28 cellular contexts compared by ENCODE assay signal in genomic region chr19:27734496-27735220, GRCh38.
"Had no signal": no experiment of that assay in that cellular context is flagged by ENCODE, and none has a peak within 500 bp of the region (broad histone marks: within the 10 kb centered on the region; RNA-seq: fewer than 3 reads in every experiment).

No MANE protein-coding gene starts in this region.

- ATAC-seq: activated CD4-positive, alpha-beta T cell treated with anti-CD3 and anti-CD28 coated beads for 36 hours; activated CD4-positive, CD25-positive, alpha-beta regulatory T cell treated with anti-CD3 and anti-CD28 coated beads, Interleukin-2, amount 50 U/mL, for 24 hours; activated CD8-positive, alpha-beta T cell treated with anti-CD3 and anti-CD28 coated beads, Interleukin-2, amount 10 ng/mL, durations not matched to agents 7 days and 5 days; activated naive CD4-positive, alpha-beta T cell treated with anti-CD3 and anti-CD28 coated beads, Interleukin-2, amount 50 U/mL, for 72 hours; Panc1 had no signal

- DNase-seq: activated CD4-positive, alpha-beta T cell treated with anti-CD3 and anti-CD28 coated beads for 36 hours; activated CD4-positive, alpha-beta T cell treated with anti-CD3 and anti-CD28 coated beads, Interleukin-2, amount 10 ng/mL, durations not matched to agents 7 days and 5 days; activated CD4-positive, alpha-beta T cell treated with anti-CD3 and anti-CD28 coated beads, Interleukin-2, amount 50 U/mL, for 48 hours; activated CD8-positive, alpha-beta T cell treated with anti-CD3 and anti-CD28 coated beads, Interleukin-2, amount 10 ng/mL, durations not matched to agents 7 days and 5 days; activated gamma-delta T cell; activated naive CD4-positive, alpha-beta T cell treated with Interleukin-2 at 50 U/mL for 16 hours; activated T-cell treated with anti-CD3 and anti-CD28 coated beads, Interleukin-2, amount 50 U/mL, for 24 hours; Karpas-422; KBM-7; MG63; NCI-H1048; NCI-H1105 treated with DMSO at 0.1 percent for 48 hours; NCI-H1436; NCI-H1694; NCI-H1930; NCI-H2081 treated with DMSO at 0.1 percent for 48 hours; NCI-H345; NCI-H524 treated with DMSO at 0.1 percent for 48 hours; SHP77; SJCRH30 had no signal

- H3K36me3 ChIP-seq: adrenal gland, cardiac muscle cell had no signal

- H3K27ac Mint-ChIP-seq: activated CD4-positive, alpha-beta T cell treated with anti-CD3 and anti-CD28 coated beads for 36 hours; activated CD4-positive, alpha-beta T cell treated with anti-CD3 and anti-CD28 coated beads, Interleukin-2, amount 10 ng/mL, durations not matched to agents 7 days and 5 days; activated CD8-positive, alpha-beta T cell treated with anti-CD3 and anti-CD28 coated beads, Interleukin-2, amount 10 ng/mL, durations not matched to agents 7 days and 5 days; activated T-cell treated with anti-CD3 and anti-CD28 coated beads, Interleukin-2, amount 50 U/mL, for 24 hours; activated T-helper 2 cell treated with anti-CD3 and anti-CD28 coated beads, Interferon-gamma antibody, Interleukin-2, Interleukin-4, amounts not matched to agents 10 μg/mL and 5 μg/mL and 100 μg/mL, durations not matched to agents 14 hours and 24 hours and 36 hours had no signal

- H3K27me3 Mint-ChIP-seq: activated CD4-positive, alpha-beta T cell treated with anti-CD3 and anti-CD28 coated beads for 36 hours; activated CD4-positive, alpha-beta T cell treated with anti-CD3 and anti-CD28 coated beads, Interleukin-2, amount 10 ng/mL, durations not matched to agents 7 days and 5 days; activated T-cell treated with anti-CD3 and anti-CD28 coated beads, Interleukin-2, amount 50 U/mL, for 24 hours had no signal

- H3K4me1 Mint-ChIP-seq: activated CD4-positive, alpha-beta T cell treated with anti-CD3 and anti-CD28 coated beads for 36 hours; activated CD4-positive, alpha-beta T cell treated with anti-CD3 and anti-CD28 coated beads, Interleukin-2, amount 10 ng/mL, durations not matched to agents 7 days and 5 days had no signal

- H3K4me3 Mint-ChIP-seq: activated CD4-positive, alpha-beta T cell treated with anti-CD3 and anti-CD28 coated beads for 36 hours; activated CD4-positive, alpha-beta T cell treated with anti-CD3 and anti-CD28 coated beads, Interleukin-2, amount 10 ng/mL, durations not matched to agents 7 days and 5 days; activated CD8-positive, alpha-beta T cell treated with anti-CD3 and anti-CD28 coated beads, Interleukin-2, amount 10 ng/mL, durations not matched to agents 7 days and 5 days; activated T-cell treated with anti-CD3 and anti-CD28 coated beads, Interleukin-2, amount 50 U/mL, for 24 hours had no signal

- H3K4me3 ChIP-seq: adrenal gland, cardiac muscle cell, MG63, SJCRH30, SK-N-MC had no signal

- H3K27ac ChIP-seq: adrenal gland, cardiac muscle cell, SJCRH30, SK-N-MC had no signal

- FAIRE-seq: TTC549 had no signal

- H3K4me1 ChIP-seq: adrenal gland had no signal

- H3K27me3 ChIP-seq: adrenal gland, cardiac muscle cell, MG63, SJCRH30 had no signal
